ENCODE assay signal across 2 cellular contexts in the genomic region with DNA sequence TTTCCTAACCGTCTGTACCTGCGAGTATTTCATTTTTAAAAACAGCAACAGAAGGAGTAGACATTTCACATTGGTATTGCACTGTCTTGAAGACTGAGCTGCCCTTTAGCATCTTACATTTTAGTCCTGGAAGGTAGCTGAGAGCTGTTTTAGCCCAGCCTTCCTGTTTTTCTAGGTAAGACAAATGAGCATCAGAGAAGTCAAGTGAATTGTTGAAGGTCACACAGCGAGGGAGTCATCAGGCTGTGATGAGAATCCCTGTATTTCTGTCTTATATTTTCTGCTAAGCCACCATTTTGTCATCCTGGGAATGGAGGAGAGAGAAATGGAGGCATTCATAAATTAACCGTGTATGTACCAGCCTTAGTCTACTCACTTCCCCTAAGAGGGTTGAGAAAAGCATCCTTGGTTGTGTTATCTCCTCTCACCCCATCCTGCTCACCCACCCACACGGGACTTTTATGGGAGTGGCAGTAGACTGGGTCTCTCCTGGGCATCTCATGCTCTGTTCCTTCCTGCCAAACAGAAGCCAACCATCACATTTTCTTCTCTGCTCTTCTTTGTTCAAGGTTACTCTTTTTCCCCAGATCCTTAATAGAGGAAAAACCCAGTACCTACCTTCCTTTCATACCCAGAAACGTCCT.
A peak's percentile ranks its signal among the peaks of the same experiment; 100 is the strongest.
TF ChIP-seq lines count a peak whose summit lies in the region.

No MANE protein-coding gene starts in this region.

TF ChIP-seq in K562, 482 proteins besides CTCF, POLR2A, EP300 and RAD21:
- peak; percentile 92 for TF ChIP-seq RBM25 (IDR thresholded peaks at IDR 0.05; ENCODE audit: low read depth, low read length, severe bottlenecking)
- 0 out of 2 replicates have a peak, but pooled peaks have one; percentile 22 for TF ChIP-seq SMARCA5 (IDR thresholded peaks at IDR 0.05)
- TF ChIP-seq ZFP36 (IDR thresholded peaks at IDR 0.05; ENCODE audit: low read depth, low read length, partially characterized antibody) = peak; percentile 54
- no peak for TF ChIP-seq FOS (IDR thresholded peaks at IDR 0.05; ENCODE audit: extremely low read depth, insufficient read length)
- no peak for TF ChIP-seq FOXK1 (CRISPR knock-in tag; IDR thresholded peaks at IDR 0.05; ENCODE audit: borderline replicate concordance)
- TF ChIP-seq ZNF140 (CRISPR knock-in tag; IDR thresholded peaks at IDR 0.05) = no peak
- no peak for TF ChIP-seq RBM39 (optimal IDR thresholded peaks at IDR 0.05; ENCODE audit: low read depth, low read length)
- TF ChIP-seq MBD1 (CRISPR knock-in tag; IDR thresholded peaks at IDR 0.05) = no peak
- TF ChIP-seq FOXA1 (IDR thresholded peaks at IDR 0.05; ENCODE audit: borderline replicate concordance) = no peak
- TF ChIP-seq TEAD1 (CRISPR knock-in tag; IDR thresholded peaks at IDR 0.05) = no peak
- TF ChIP-seq DNMT1 (IDR thresholded peaks at IDR 0.05) = no peak
- no peak for TF ChIP-seq RB1 (IDR thresholded peaks at IDR 0.05; ENCODE audit: low read depth)
- no peak for TF ChIP-seq ARID4B (CRISPR knock-in tag; IDR thresholded peaks at IDR 0.05)
- TF ChIP-seq ZNF76 (CRISPR knock-in tag; IDR thresholded peaks at IDR 0.05; ENCODE audit: borderline replicate concordance) = no peak
- no peak for TF ChIP-seq BACH1 (tag; IDR thresholded peaks at IDR 0.05)
- TF ChIP-seq HDAC2 (IDR thresholded peaks at IDR 0.05) = peak; percentile 46; the same call in 1 of the 2 replicates
- no peak for TF ChIP-seq ZNF740 (CRISPR knock-in tag; IDR thresholded peaks at IDR 0.05)
- no peak for TF ChIP-seq ZNF740 (tag; IDR thresholded peaks at IDR 0.05)
- TF ChIP-seq KDM1A (IDR thresholded peaks at IDR 0.05) = peak; percentile 35 to 64; a peak in 2 of 4 replicates
- no peak for TF ChIP-seq MEF2D (tag; conservative IDR thresholded peaks at IDR 0.05; ENCODE audit: low read depth)
- TF ChIP-seq BCOR (IDR thresholded peaks at IDR 0.05) = peak; percentile 87
- TF ChIP-seq CSDE1 (IDR thresholded peaks at IDR 0.05) = no peak

TF ChIP-seq in WTC11, 78 proteins besides CTCF, POLR2A, EP300 and RAD21:
- TF ChIP-seq, protein P1, sequence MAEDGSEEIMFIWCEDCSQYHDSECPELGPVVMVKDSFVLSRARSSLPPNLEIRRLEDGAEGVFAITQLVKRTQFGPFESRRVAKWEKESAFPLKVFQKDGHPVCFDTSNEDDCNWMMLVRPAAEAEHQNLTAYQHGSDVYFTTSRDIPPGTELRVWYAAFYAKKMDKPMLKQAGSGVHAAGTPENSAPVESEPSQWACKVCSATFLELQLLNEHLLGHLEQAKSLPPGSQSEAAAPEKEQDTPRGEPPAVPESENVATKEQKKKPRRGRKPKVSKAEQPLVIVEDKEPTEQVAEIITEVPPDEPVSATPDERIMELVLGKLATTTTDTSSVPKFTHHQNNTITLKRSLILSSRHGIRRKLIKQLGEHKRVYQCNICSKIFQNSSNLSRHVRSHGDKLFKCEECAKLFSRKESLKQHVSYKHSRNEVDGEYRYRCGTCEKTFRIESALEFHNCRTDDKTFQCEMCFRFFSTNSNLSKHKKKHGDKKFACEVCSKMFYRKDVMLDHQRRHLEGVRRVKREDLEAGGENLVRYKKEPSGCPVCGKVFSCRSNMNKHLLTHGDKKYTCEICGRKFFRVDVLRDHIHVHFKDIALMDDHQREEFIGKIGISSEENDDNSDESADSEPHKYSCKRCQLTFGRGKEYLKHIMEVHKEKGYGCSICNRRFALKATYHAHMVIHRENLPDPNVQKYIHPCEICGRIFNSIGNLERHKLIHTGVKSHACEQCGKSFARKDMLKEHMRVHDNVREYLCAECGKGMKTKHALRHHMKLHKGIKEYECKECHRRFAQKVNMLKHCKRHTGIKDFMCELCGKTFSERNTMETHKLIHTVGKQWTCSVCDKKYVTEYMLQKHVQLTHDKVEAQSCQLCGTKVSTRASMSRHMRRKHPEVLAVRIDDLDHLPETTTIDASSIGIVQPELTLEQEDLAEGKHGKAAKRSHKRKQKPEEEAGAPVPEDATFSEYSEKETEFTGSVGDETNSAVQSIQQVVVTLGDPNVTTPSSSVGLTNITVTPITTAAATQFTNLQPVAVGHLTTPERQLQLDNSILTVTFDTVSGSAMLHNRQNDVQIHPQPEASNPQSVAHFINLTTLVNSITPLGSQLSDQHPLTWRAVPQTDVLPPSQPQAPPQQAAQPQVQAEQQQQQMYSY (CRISPR knock-in tag; IDR thresholded peaks at IDR 0.05) = no peak
- TF ChIP-seq MYBL2 (CRISPR knock-in tag; IDR thresholded peaks at IDR 0.05) (no peak), ZNF317 (CRISPR knock-in tag; IDR thresholded peaks at IDR 0.05; ENCODE audit: borderline replicate concordance, low read depth) (no peak), ATF2 (CRISPR knock-in tag; IDR thresholded peaks at IDR 0.05; ENCODE audit: borderline replicate concordance, low read depth) (no peak), SMAD4 (CRISPR knock-in tag; IDR thresholded peaks at IDR 0.05) (no peak), RELA (CRISPR knock-in tag; IDR thresholded peaks at IDR 0.05; ENCODE audit: borderline replicate concordance) (no peak), ZNF281 (CRISPR knock-in tag; IDR thresholded peaks at IDR 0.05) (no peak)
